ENCODE assay signal across 23 cellular contexts in genomic region chr2:10316336-10316735, GRCh38. TPM values are rescaled to one million over a fixed set of nuclear protein-coding genes. Genes with fewer than 3 reads are reported as not detected.
DNase-seq lines count a peak whose midpoint lies in the region; ATAC-seq and TF ChIP-seq lines count a peak whose summit lies in the region.
"Had no signal": no experiment of that assay in that cellular context is flagged by ENCODE, and none has a peak within 500 bp of the region (broad histone marks: within the 10 kb centered on the region; RNA-seq: fewer than 3 reads in every experiment).

No MANE protein-coding gene starts in this region.

- H3K27me3 ChIP-seq in GM23338 (ENCODE audit: insufficient read depth), result no peaks in the 10 kb centered on the region
- H3K27me3 ChIP-seq: upper lobe of right lung had no signal

- no peak for TF ChIP-seq CTCF in GM23338 (conservative IDR thresholded peaks at IDR 0.05; ENCODE audit: low read depth in 2 of 2)

- H3K9me2 ChIP-seq in GM23338 (ENCODE audit: insufficient read depth), result peaks cover 13% of the 10 kb centered on the region; the same call in 1 of the 2 replicates

- H3K27me3 Mint-ChIP-seq in GM23338 (ENCODE audit: insufficient read depth, low read depth, poor library complexity), result peaks cover 8% of the 10 kb centered on the region
- no peaks in the 10 kb centered on the region for H3K27me3 Mint-ChIP-seq in naive thymus-derived CD8-positive, alpha-beta T cell
- H3K27me3 Mint-ChIP-seq: memory B cell; stimulated activated memory B cell treated with anti-CD40 and anti-IgM and Interleukin-4, amounts not matched to agents 10 μg/mL and 1 μg/mL and 100 μg/mL, for 72 hours had no signal

- no peak overlapping the region for H3K4me3 ChIP-seq in GM23338
- H3K4me3 ChIP-seq: K562, upper lobe of right lung had no signal

- ATAC-seq in GM23338, result no peak
- ATAC-seq in naive thymus-derived CD8-positive, alpha-beta T cell, result no peak
- no peak for ATAC-seq in HG03469 (IDR thresholded peaks at IDR 0.05; ENCODE audit: unreplicated experiment)
- no peak for ATAC-seq in GM21390 (IDR thresholded peaks at IDR 0.05; ENCODE audit: unreplicated experiment)
- ATAC-seq: esophagus mucosa; K562; stimulated activated memory B cell treated with anti-CD40 and anti-IgM and Interleukin-4, amounts not matched to agents 10 μg/mL and 1 μg/mL and 100 μg/mL, for 72 hours; upper lobe of right lung had no signal

- no peak overlapping the region for H3K4me3 Mint-ChIP-seq in GM23338
- peak overlapping the region in 5 of 10 donors; percentile 6 to 66 (median 56) for H3K4me3 Mint-ChIP-seq in naive thymus-derived CD8-positive, alpha-beta T cell
- H3K4me3 Mint-ChIP-seq: memory B cell; nephron progenitor cell; stimulated activated memory B cell treated with anti-CD40 and anti-IgM and Interleukin-4, amounts not matched to agents 10 μg/mL and 1 μg/mL and 100 μg/mL, for 72 hours had no signal

- H2AFZ ChIP-seq in GM23338, result no peak overlapping the region

- 0 out of 2 replicates have a peak, but pooled peaks cover 8% of the 10 kb centered on the region for H3K79me2 ChIP-seq in GM23338 (replicated peaks; ENCODE audit: insufficient read depth)

- H3K36me3 ChIP-seq in GM23338 (ENCODE audit: insufficient read depth), result no peaks in the 10 kb centered on the region
- H3K36me3 ChIP-seq: upper lobe of right lung had no signal

- POLR2A ChIA-PET in naive thymus-derived CD8-positive, alpha-beta T cell (lab: Charles Lee), result no interaction called here

- no peaks in the 10 kb centered on the region for H3K9me3 Mint-ChIP-seq in GM23338
- H3K9me3 Mint-ChIP-seq in naive thymus-derived CD8-positive, alpha-beta T cell, result no peaks in the 10 kb centered on the region
- H3K9me3 Mint-ChIP-seq: memory B cell had no signal

- peak overlapping the region; percentile 13; the same call in 1 of the 2 replicates for H3K27ac Mint-ChIP-seq in GM23338
- peak overlapping the region; percentile 35 to 93 (median 83) for H3K27ac Mint-ChIP-seq in naive thymus-derived CD8-positive, alpha-beta T cell
- H3K27ac Mint-ChIP-seq: memory B cell; nephron progenitor cell; stimulated activated memory B cell treated with anti-CD40 and anti-IgM and Interleukin-4, amounts not matched to agents 10 μg/mL and 1 μg/mL and 100 μg/mL, for 72 hours had no signal

- H3F3A ChIP-seq in GM23338 (replicated peaks; ENCODE audit: low read depth), result no peaks in the 10 kb centered on the region

- H4K20me1 ChIP-seq in GM23338 (replicated peaks; ENCODE audit: insufficient read depth), result no peaks in the 10 kb centered on the region

- no peak overlapping the region for H3K27ac ChIP-seq in GM23338 (ENCODE audit: low read depth)
- H3K27ac ChIP-seq: 22Rv1, upper lobe of right lung, VCaP had no signal

- no peak overlapping the region for H3K4me2 ChIP-seq in GM23338

- no peaks in the 10 kb centered on the region for H3K36me3 Mint-ChIP-seq in GM23338 (ENCODE audit: low read depth)
- H3K36me3 Mint-ChIP-seq in naive thymus-derived CD8-positive, alpha-beta T cell, result peaks cover 0 to 8% (median 4%) of the 10 kb centered on the region in 3 donors

- peaks cover 14% of the 10 kb centered on the region; the same call in 1 of the 2 replicates for H3K4me1 ChIP-seq in GM23338 (ENCODE audit: insufficient read depth)
- H3K4me1 ChIP-seq: upper lobe of right lung had no signal

- DNase-seq in DMS 273 (lab: John Stamatoyannopoulos, UW; ENCODE audit: unreplicated experiment) (peak; percentile 54), DMS 273 treated with DMSO at 0.1 percent for 48 hours (lab: John Stamatoyannopoulos, UW) (no peak), GM23338 (ENCODE audit: low spot score) (no peak), amniotic epithelial cell (ENCODE audit: low read depth) (peak; percentile 24), NCI-H1105 treated with DMSO at 0.1 percent for 48 hours (lab: John Stamatoyannopoulos, UW) (no peak)
- no peak for DNase-seq in naive thymus-derived CD8-positive, alpha-beta T cell
- DNase-seq: activated gamma-delta T cell; kidney; MV-4-11; NCI-H1930; NCI-H446 treated with DMSO at 0.1 percent for 48 hours; nephron progenitor cell; stimulated activated CD4-positive, alpha-beta T cell treated with anti-CD3 and anti-CD28 coated beads, Interleukin-12 subunit alpha, Interleukin-12 subunit beta, amount 100 ng/mL, for 4 hours; SW 1271; upper lobe of right lung had no signal

- peaks cover 15% of the 10 kb centered on the region for H3K4me1 Mint-ChIP-seq in GM23338
- peaks cover 19 to 65% (median 57%) of the 10 kb centered on the region in 4 donors for H3K4me1 Mint-ChIP-seq in naive thymus-derived CD8-positive, alpha-beta T cell
- H3K4me1 Mint-ChIP-seq: nephron progenitor cell had no signal

TF ChIP-seq in GM23338, 12 proteins besides CTCF, POLR2A, EP300 and RAD21 (continues in another document):
- TF ChIP-seq ZNF462 (CRISPR knock-in tag; IDR thresholded peaks at IDR 0.05) (no peak), EZH2phosphoT487 (IDR thresholded peaks at IDR 0.05; ENCODE audit: unreplicated experiment) (no peak), CREB1 (CRISPR knock-in tag; IDR thresholded peaks at IDR 0.05; ENCODE audit: low read depth) (no peak), NANOG (IDR thresholded peaks at IDR 0.05; ENCODE audit: borderline replicate concordance) (no peak), JUNB (IDR thresholded peaks at IDR 0.05; ENCODE audit: unreplicated experiment) (no peak)
- TF ChIP-seq, protein P1, sequence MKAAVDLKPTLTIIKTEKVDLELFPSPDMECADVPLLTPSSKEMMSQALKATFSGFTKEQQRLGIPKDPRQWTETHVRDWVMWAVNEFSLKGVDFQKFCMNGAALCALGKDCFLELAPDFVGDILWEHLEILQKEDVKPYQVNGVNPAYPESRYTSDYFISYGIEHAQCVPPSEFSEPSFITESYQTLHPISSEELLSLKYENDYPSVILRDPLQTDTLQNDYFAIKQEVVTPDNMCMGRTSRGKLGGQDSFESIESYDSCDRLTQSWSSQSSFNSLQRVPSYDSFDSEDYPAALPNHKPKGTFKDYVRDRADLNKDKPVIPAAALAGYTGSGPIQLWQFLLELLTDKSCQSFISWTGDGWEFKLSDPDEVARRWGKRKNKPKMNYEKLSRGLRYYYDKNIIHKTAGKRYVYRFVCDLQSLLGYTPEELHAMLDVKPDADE (IDR thresholded peaks at IDR 0.05), result no peak

RNA-seq across cellular contexts. Expression of gene HPCAL1, which starts 13.6 kb away (rescaled TPM):
- total RNA-seq in GM23338 (2014; rRNA removed; shearing (Covaris generic)), result 14.8 and 25.4 TPM in 2 replicates
- 8.3 and 9.7 TPM in 2 replicates for polyA plus RNA-seq in GM23338 (2016; fragmentation: Nextera tagmentation; extraction: Ambion mirVana)
- 10 to 100 TPM; 84.9 to 86.2 TPM for total RNA-seq in naive thymus-derived CD8-positive, alpha-beta T cell
- 100 to 1,000 TPM in 1 of 3 donors, 10 to 100 TPM in 2; 71.5 to 122 (median 98.2) TPM for polyA plus RNA-seq in naive thymus-derived CD8-positive, alpha-beta T cell

Comparison
In these comparisons a context has a peak if more than half of its experiments do, and no peak if none do; other contexts are left out.
1. DNase-seq: peak in DMS 273 (single experiment) and amniotic epithelial cell (single experiment); none in DMS 273 treated with DMSO at 0.1 percent for 48 hours (single experiment), GM23338 (single experiment), naive thymus-derived CD8-positive, alpha-beta T cell (0 of 10) and NCI-H1105 treated with DMSO at 0.1 percent for 48 hours (single experiment).